In genomic region chr5:123664961-123665360, GRCh38 we compare ENCODE assay signal across 27 cellular contexts.
"Had no signal": no experiment of that assay in that cellular context is flagged by ENCODE, and none has a peak within 500 bp of the region (broad histone marks: within the 10 kb centered on the region; RNA-seq: fewer than 3 reads in every experiment).

No MANE protein-coding gene starts in this region.

- H3K27me3 ChIP-seq: esophagus squamous epithelium, neutrophil, sigmoid colon, spleen, testis, tibial nerve, upper lobe of left lung had no signal

- H3K36me3 ChIP-seq: esophagus squamous epithelium, neutrophil, sigmoid colon, spleen, tibial nerve, upper lobe of left lung had no signal

- H3K4me1 ChIP-seq: psoas muscle, sigmoid colon, spleen, testis, tibial nerve, upper lobe of left lung had no signal

- ATAC-seq: left lobe of liver; mucosa of descending colon; natural killer cell treated with Interleukin-12 subunit alpha and Interleukin-12 subunit beta and Interleukin-15 and Interleukin-18, amount 100 ng/mL, for 72 hours; psoas muscle; right cardiac atrium; stimulated activated memory B cell treated with anti-CD40 and anti-IgM and Interleukin-4, amounts not matched to agents 10 μg/mL and 1 μg/mL and 100 μg/mL, for 72 hours; stimulated activated naive CD8-positive, alpha-beta T cell treated with anti-CD3 and anti-CD28 coated beads, Interleukin-15, Interleukin-2, amounts not matched to agents 100 U/mL and 50 U/mL, for 24 hours had no signal

- H3K27ac ChIP-seq: coronary artery, esophagus squamous epithelium, neutrophil, psoas muscle, sigmoid colon, spleen, testis, tibial nerve, upper lobe of left lung had no signal

- H3K4me3 ChIP-seq: coronary artery, esophagus squamous epithelium, lung, mucosa of descending colon, psoas muscle, sigmoid colon, spleen, testis, tibial nerve, upper lobe of left lung had no signal

- FAIRE-seq: keratinocyte, urothelium cell line had no signal

- H3K9me3 ChIP-seq: neutrophil, testis had no signal

- DNase-seq: dermis blood vessel endothelial cell; effector memory CD4-positive, alpha-beta T cell; erythroblast; esophagus squamous epithelium; foreskin melanocyte; hypothalamus; immature natural killer cell; mucosa of descending colon; naive B cell; psoas muscle; right cardiac atrium; sigmoid colon; spleen; stimulated activated CD4-positive, alpha-beta T cell treated with anti-CD3 and anti-CD28 coated beads, Interleukin-4, amount 100 ng/mL, for 4 hours; stimulated activated naive CD8-positive, alpha-beta T cell treated with anti-CD3 and anti-CD28 coated beads, Interleukin-15, Interleukin-2, amounts not matched to agents 100 U/mL and 50 U/mL, for 24 hours; substantia nigra; testis; upper lobe of left lung had no signal
